Comparison of ENCODE assay signal across 26 cellular contexts in the genomic region with DNA sequence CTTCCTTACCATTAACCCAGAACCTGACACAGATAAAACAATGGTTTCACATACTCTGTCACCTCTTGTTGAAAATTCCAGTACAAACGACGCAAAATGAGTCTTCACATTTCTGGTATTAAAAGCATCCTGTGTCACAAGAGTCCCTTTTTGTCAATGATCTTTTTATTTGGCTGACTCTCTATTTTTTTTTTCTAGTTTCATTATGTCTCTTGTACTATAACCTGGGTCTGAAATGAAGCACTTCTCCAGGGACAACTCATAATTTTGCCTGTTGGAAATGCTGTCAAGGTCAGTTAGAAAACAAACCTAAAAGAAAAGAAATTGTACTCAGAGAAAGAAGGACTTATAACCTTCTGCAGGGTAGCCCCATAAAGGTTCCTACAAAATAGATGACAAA.
"Had no signal": no experiment of that assay in that cellular context is flagged by ENCODE, and none has a peak within 500 bp of the region (broad histone marks: within the 10 kb centered on the region; RNA-seq: fewer than 3 reads in every experiment).

No MANE protein-coding gene starts in this region.

- H3K27ac Mint-ChIP-seq: activated CD4-positive, alpha-beta memory T cell treated with anti-CD3 and anti-CD28 coated beads for 36 hours; activated naive CD4-positive, alpha-beta T cell treated with anti-CD3 and anti-CD28 coated beads, Interleukin-2, amount 10 ng/mL, durations not matched to agents 7 days and 5 days had no signal

- DNase-seq: activated CD4-positive, alpha-beta memory T cell treated with anti-CD3 and anti-CD28 coated beads for 36 hours; activated CD4-positive, alpha-beta T cell treated with anti-CD3 and anti-CD28 coated beads, Interleukin-2, amount 50 U/mL, for 1 hour; activated effector memory CD4-positive, alpha-beta T cell treated with anti-CD3 and anti-CD28 coated beads, Interleukin-2, amount 50 U/mL, for 16 hours; activated naive CD4-positive, alpha-beta T cell treated with anti-CD3 and anti-CD28 coated beads, Interleukin-2, amount 10 ng/mL, durations not matched to agents 7 days and 5 days; activated T-cell treated with anti-CD3 and anti-CD28 coated beads, Interleukin-2, amount 50 U/mL, for 4 hours; adrenal gland; body of pancreas; IMR-90; NCI-H1092 treated with DMSO at 0.1 percent for 48 hours; NCI-H146; NCI-H187; NCI-H2029 treated with DMSO at 0.1 percent for 48 hours; NCI-H2107; NCI-H2171; NCI-H510A; NCI-H526; NCI-H748 treated with DMSO at 0.1 percent for 48 hours; NK-92 treated with Interleukin-12 subunit alpha and Interleukin-12 subunit beta, amount 100 ng/mL, for 24 hours; PC-9; SW 1271; T-helper 1 cell; T1000; WERI-Rb-1 had no signal

- ATAC-seq: activated T-cell treated with anti-CD3 and anti-CD28 coated beads, Interleukin-2, amount 50 U/mL, for 4 hours; body of pancreas; K562; Right ventricle myocardium inferior had no signal

- H3K36me3 Mint-ChIP-seq: activated CD4-positive, alpha-beta memory T cell treated with anti-CD3 and anti-CD28 coated beads for 36 hours; activated naive CD4-positive, alpha-beta T cell treated with anti-CD3 and anti-CD28 coated beads, Interleukin-2, amount 10 ng/mL, durations not matched to agents 7 days and 5 days had no signal

- H3K4me3 Mint-ChIP-seq: activated CD4-positive, alpha-beta memory T cell treated with anti-CD3 and anti-CD28 coated beads for 36 hours; activated naive CD4-positive, alpha-beta T cell treated with anti-CD3 and anti-CD28 coated beads, Interleukin-2, amount 10 ng/mL, durations not matched to agents 7 days and 5 days; activated T-cell treated with anti-CD3 and anti-CD28 coated beads, Interleukin-2, amount 50 U/mL, for 4 hours had no signal

- H3K9me3 Mint-ChIP-seq: activated CD4-positive, alpha-beta memory T cell treated with anti-CD3 and anti-CD28 coated beads for 36 hours; activated naive CD4-positive, alpha-beta T cell treated with anti-CD3 and anti-CD28 coated beads, Interleukin-2, amount 10 ng/mL, durations not matched to agents 7 days and 5 days; activated T-cell treated with anti-CD3 and anti-CD28 coated beads, Interleukin-2, amount 50 U/mL, for 4 hours had no signal

- H3K27me3 Mint-ChIP-seq: activated CD4-positive, alpha-beta memory T cell treated with anti-CD3 and anti-CD28 coated beads for 36 hours; activated naive CD4-positive, alpha-beta T cell treated with anti-CD3 and anti-CD28 coated beads, Interleukin-2, amount 10 ng/mL, durations not matched to agents 7 days and 5 days had no signal

- H3K4me1 Mint-ChIP-seq: activated naive CD4-positive, alpha-beta T cell treated with anti-CD3 and anti-CD28 coated beads, Interleukin-2, amount 10 ng/mL, durations not matched to agents 7 days and 5 days had no signal

- H3K9me3 ChIP-seq: adrenal gland, body of pancreas, breast epithelium had no signal
